In genomic region chr22:23137468-23137867, GRCh38 we compare ENCODE assay signal across 13 cellular contexts. TPM values are rescaled to one million over a fixed set of nuclear protein-coding genes. Genes with fewer than 3 reads are reported as not detected.
DNase-seq lines count a peak whose midpoint lies in the region; ATAC-seq and TF ChIP-seq lines count a peak whose summit lies in the region.
"Had no signal": no experiment of that assay in that cellular context is flagged by ENCODE, and none has a peak within 500 bp of the region (broad histone marks: within the 10 kb centered on the region; RNA-seq: fewer than 3 reads in every experiment).

No MANE protein-coding gene starts in this region.

- H3K27me3 ChIP-seq in esophagus squamous epithelium (no peaks in the 10 kb centered on the region), transverse colon (no peaks in the 10 kb centered on the region), osteoblast (ENCODE audit: insufficient read depth, low read length) (no peaks in the 10 kb centered on the region)
- H3K27me3 ChIP-seq: left lung, testis had no signal

- CTCF ChIA-PET in OCI-LY7 (lab: Charles Lee; ENCODE audit: unreplicated experiment) = no interaction called here

- no peak for TF ChIP-seq EP300 in transverse colon (IDR thresholded peaks at IDR 0.05; ENCODE audit: low read depth)

- no peak for TF ChIP-seq CTCF in OCI-LY7 (conservative IDR thresholded peaks at IDR 0.05; ENCODE audit: low read length)
- no peak for TF ChIP-seq CTCF in esophagus squamous epithelium (IDR thresholded peaks at IDR 0.05)
- TF ChIP-seq CTCF in transverse colon (IDR thresholded peaks at IDR 0.05) = no peak
- no peak for TF ChIP-seq CTCF in osteoblast (IDR thresholded peaks at IDR 0.05; ENCODE audit: extremely low read depth, low read depth, low read length)

- H2AFZ ChIP-seq in OCI-LY7 (ENCODE audit: low read length) (peak overlapping the region; percentile 17; the same call in 1 of the 2 replicates), osteoblast (ENCODE audit: low read length) (no peak overlapping the region)

- no peaks in the 10 kb centered on the region for H3K9me2 ChIP-seq in OCI-LY7 (ENCODE audit: insufficient read depth, low read length)

- intact Hi-C loops in OCI-LY7 (cut with micrococcal nuclease; ENCODE audit: unreplicated experiment) = loop anchor here (5.0 kb wide), 1 partner anchor 270 kb away; no protein-coding TSS in a partner anchor
- intact Hi-C loops in esophagus squamous epithelium (cut with DNase I) = no loop called here
- intact Hi-C loops in transverse colon (cut with DNase I; ENCODE audit: low total_unique reads) = no loop called here

- peak overlapping the region in 1 of 2 donors; percentile 53 for H3K4me3 Mint-ChIP-seq in activated T-cell treated with anti-CD3 and anti-CD28 coated beads, Interleukin-2, amount 50 U/mL, for 72 hours
- H3K4me3 Mint-ChIP-seq: neural crest cell had no signal

- H3K27ac ChIP-seq in OCI-LY7 (ENCODE audit: low read depth, low read length, poor library complexity, severe bottlenecking) (peak overlapping the region; percentile 94), esophagus squamous epithelium (peak overlapping the region; percentile 57 to 78 (median 71)), transverse colon (peak overlapping the region; percentile 40 to 62 (median 52)), osteoblast (ENCODE audit: low read depth, low read length) (no peak overlapping the region)
- H3K27ac ChIP-seq: testis had no signal

- no peak for ATAC-seq in activated T-cell treated with anti-CD3 and anti-CD28 coated beads, Interleukin-2, amount 50 U/mL, for 72 hours (replicated peaks in 1 of 2)
- ATAC-seq: left lung, Panc1 had no signal

- no peaks in the 10 kb centered on the region for H3K9me3 Mint-ChIP-seq in activated T-cell treated with anti-CD3 and anti-CD28 coated beads, Interleukin-2, amount 50 U/mL, for 72 hours
- H3K9me3 Mint-ChIP-seq: neural crest cell had no signal

- H3K79me2 ChIP-seq in OCI-LY7 (ENCODE audit: insufficient read depth, low read depth, low read length) = no peaks in the 10 kb centered on the region
- H3K79me2 ChIP-seq in osteoblast (ENCODE audit: insufficient read depth, low read length) = no peaks in the 10 kb centered on the region

- TF ChIP-seq POLR2A in esophagus squamous epithelium (IDR thresholded peaks at IDR 0.05) = no peak
- no peak for TF ChIP-seq POLR2A in transverse colon (IDR thresholded peaks at IDR 0.05)

- H3K4me2 ChIP-seq in OCI-LY7 (ENCODE audit: low read length) = peak overlapping the region; percentile 68
- H3K4me2 ChIP-seq in osteoblast (ENCODE audit: insufficient read depth, low read length) = no peak overlapping the region

- WGBS in esophagus squamous epithelium, 2 donors = 0 to 20% methylated on average over 1 of the region's 3 CpGs
- WGBS in transverse colon (ENCODE audit: low coverage in 1 of 2), 2 donors = 35 to 56% methylated on average over 2 to 3 of the region's 3 CpGs

- H3K4me3 ChIP-seq in OCI-LY7 (ENCODE audit: low read depth, low read length, poor library complexity, severe bottlenecking) (peak overlapping the region; percentile 35), esophagus squamous epithelium (no peak overlapping the region), transverse colon (no peak overlapping the region), osteoblast (ENCODE audit: insufficient read depth, low read length) (no peak overlapping the region)
- H3K4me3 ChIP-seq: left lung, testis had no signal

- H3K36me3 Mint-ChIP-seq in activated T-cell treated with anti-CD3 and anti-CD28 coated beads, Interleukin-2, amount 50 U/mL, for 72 hours (ENCODE audit: insufficient read depth in 2 of 2) = peaks cover 1 to 2% of the 10 kb centered on the region in 2 donors

- no TSS peak for BruUV-seq in OCI-LY7 (replicated peaks; lab: Mats Ljungman, UMichigan)

- H3K4me1 Mint-ChIP-seq in activated T-cell treated with anti-CD3 and anti-CD28 coated beads, Interleukin-2, amount 50 U/mL, for 72 hours (ENCODE audit: low read depth) = peaks cover 31% of the 10 kb centered on the region

- H3K4me1 ChIP-seq in OCI-LY7 (ENCODE audit: insufficient read depth, low read length, poor library complexity, severe bottlenecking) (peaks cover 58% of the 10 kb centered on the region), esophagus squamous epithelium (peaks cover 18 to 61% (median 34%) of the 10 kb centered on the region in 3 donors), transverse colon (peaks cover 10 to 21% (median 13%) of the 10 kb centered on the region in 4 donors), osteoblast (ENCODE audit: insufficient read depth, low read length) (peaks cover 12% of the 10 kb centered on the region)

- no peaks in the 10 kb centered on the region for H3K27me3 Mint-ChIP-seq in activated T-cell treated with anti-CD3 and anti-CD28 coated beads, Interleukin-2, amount 50 U/mL, for 72 hours (ENCODE audit: low read depth)

- DNase-seq in activated T-cell treated with anti-CD3 and anti-CD28 coated beads, Interleukin-2, amount 50 U/mL, for 72 hours = no peak
- no peak for DNase-seq in activated T-cell treated with anti-CD3 and anti-CD28 coated beads, Interleukin-2, amount 50 U/mL, for 48 hours
- DNase-seq in OCI-LY7 (ENCODE audit: low spot score) = peak; percentile 18
- no peak for DNase-seq in esophagus squamous epithelium (lab: John Stamatoyannopoulos, UW)
- DNase-seq in transverse colon = no peak
- no peak for DNase-seq in central memory CD4-positive, alpha-beta T cell
- DNase-seq in KBM-7 = no peak
- DNase-seq in osteoblast (ENCODE audit: insufficient read length, low spot score, missing footprints) = no peak
- DNase-seq: erythroblast, testis had no signal

- peak overlapping the region; percentile 91 for H3K27ac Mint-ChIP-seq in activated T-cell treated with anti-CD3 and anti-CD28 coated beads, Interleukin-2, amount 50 U/mL, for 72 hours

- H3K9me3 ChIP-seq in OCI-LY7 (ENCODE audit: low read length) (no peaks in the 10 kb centered on the region), esophagus squamous epithelium (no peaks in the 10 kb centered on the region), transverse colon (no peaks in the 10 kb centered on the region), osteoblast (ENCODE audit: low read depth, low read length) (no peaks in the 10 kb centered on the region)
- H3K9me3 ChIP-seq: left lung, testis had no signal

- H3K36me3 ChIP-seq in OCI-LY7 (ENCODE audit: insufficient read depth, low read length) = no peaks in the 10 kb centered on the region
- H3K36me3 ChIP-seq in esophagus squamous epithelium = no peaks in the 10 kb centered on the region
- H3K36me3 ChIP-seq in transverse colon = no peaks in the 10 kb centered on the region
- no peaks in the 10 kb centered on the region for H3K36me3 ChIP-seq in osteoblast (ENCODE audit: insufficient read depth, low read length)
- H3K36me3 ChIP-seq: left lung had no signal

- H4K20me1 ChIP-seq in OCI-LY7 (ENCODE audit: insufficient read depth, low read length) (no peaks in the 10 kb centered on the region), osteoblast (ENCODE audit: insufficient read depth, low read length) (no peaks in the 10 kb centered on the region)

- in situ Hi-C loops in transverse colon (cut with MboI; ENCODE audit: low pct_ligation_motif_present in 1 of 4, low pct_unique_long_range_greater_than_20kb in 1 of 4, low sequenced_read_pairs in 3 of 4) (no loop called here), KBM-7 (cut with MboI; ENCODE audit: low pct_unique_long_range_greater_than_20kb, low sequenced_read_pairs) (no loop called here)

- POLR2A ChIA-PET in OCI-LY7 (lab: Charles Lee) = interaction anchor here (0.7 to 4.0 kb wide), 7 partner anchors 9 to 134 kb away, joined by 3 to 17 read pairs (median 4); no protein-coding TSS in a partner anchor

RNA-seq across cellular contexts. Expression of gene RSPH14, which starts 4.3 kb away (rescaled TPM):
- 1 to 10 TPM in 1 of 2 donors, under 1 TPM in 1; 0.79 to 1.4 TPM for total RNA-seq in activated T-cell treated with anti-CD3 and anti-CD28 coated beads, Interleukin-2, amount 50 U/mL, for 72 hours
- 0.98 and 3.0 TPM in 2 replicates for total RNA-seq in OCI-LY7 (2014; rRNA removed; shearing (Covaris generic))
- total RNA-seq in OCI-LY7 (2022) = 6.1 and 7.9 TPM in 2 replicates
- not detected for total RNA-seq in esophagus squamous epithelium
- under 1 TPM in 1 of 4 donors, not detected in 3; 0.32 TPM for total RNA-seq in transverse colon
- total RNA-seq in osteoblast = under 0.01 TPM in 1 of 2 replicates, not detected in the other

RNA-seq across cellular contexts. Expression of gene RAB36, which starts 7.8 kb away (rescaled TPM):
- under 1 TPM; 0.14 to 0.19 TPM for total RNA-seq in activated T-cell treated with anti-CD3 and anti-CD28 coated beads, Interleukin-2, amount 50 U/mL, for 72 hours
- total RNA-seq in OCI-LY7 (2014; rRNA removed; shearing (Covaris generic)) = 0.15 and 0.41 TPM in 2 replicates
- total RNA-seq in OCI-LY7 (2022) = 2.5 and 3.0 TPM in 2 replicates
- total RNA-seq in esophagus squamous epithelium = 1 to 10 TPM; 1.4 to 3.9 (median 2.3) TPM
- total RNA-seq in transverse colon = 1 to 10 TPM in 1 of 4 donors, under 1 TPM in 2, not detected in 1; 0.37 to 1.1 (median 0.82) TPM
- total RNA-seq in osteoblast = 7.6 and 8.5 TPM in 2 replicates

RNA-seq across cellular contexts. Expression of gene BCR, which starts 42.8 kb away (rescaled TPM):
- total RNA-seq in activated T-cell treated with anti-CD3 and anti-CD28 coated beads, Interleukin-2, amount 50 U/mL, for 72 hours = 10 to 100 TPM; 40.3 to 50.0 TPM
- 46.5 and 51.3 TPM in 2 replicates for total RNA-seq in OCI-LY7 (2014; rRNA removed; shearing (Covaris generic))
- 38.7 and 42.2 TPM in 2 replicates for total RNA-seq in OCI-LY7 (2022)
- 10 to 100 TPM; 38.7 to 50.0 (median 47.5) TPM for total RNA-seq in esophagus squamous epithelium
- 100 to 1,000 TPM in 2 of 4 donors, 10 to 100 TPM in 2; 36.9 to 514 (median 91.0) TPM for total RNA-seq in transverse colon
- total RNA-seq in osteoblast = 28.6 and 29.8 TPM in 2 replicates
